In the genomic region with DNA sequence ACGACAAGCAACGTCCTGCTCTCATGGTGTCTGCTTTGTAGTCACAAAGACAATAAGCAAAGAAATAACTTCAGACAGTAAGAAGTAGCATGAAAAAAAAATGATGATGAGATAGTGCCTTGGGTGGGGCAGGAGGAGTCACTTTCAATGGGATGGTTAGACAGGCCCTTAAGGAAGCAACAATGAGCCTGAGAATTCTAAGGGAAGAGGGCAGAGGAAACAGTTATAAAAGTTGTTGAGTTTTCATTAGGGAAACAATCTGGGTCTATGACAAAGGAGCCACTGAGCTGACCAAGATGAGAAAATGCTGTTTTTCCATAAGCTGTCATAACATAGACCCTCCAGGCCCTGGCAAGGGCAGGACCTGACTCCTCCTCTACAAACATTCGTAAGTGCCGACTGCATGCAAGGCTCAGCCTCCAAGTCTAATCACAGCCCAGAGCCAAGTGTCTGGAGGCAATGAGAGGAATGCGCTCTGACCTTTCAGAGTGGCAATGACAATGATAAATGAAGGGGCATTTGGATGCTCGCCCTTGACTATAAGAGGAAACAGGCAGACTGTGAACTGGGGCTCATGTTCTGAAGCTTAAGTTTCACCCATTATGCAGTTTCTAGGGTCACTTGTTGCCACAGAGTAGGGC, we compare ENCODE assay signal across 10 cellular contexts. TPM values are rescaled to one million over a fixed set of nuclear protein-coding genes. Genes with fewer than 3 reads are reported as not detected.
DNase-seq lines count a peak whose midpoint lies in the region; ATAC-seq and TF ChIP-seq lines count a peak whose summit lies in the region.
"Had no signal": no experiment of that assay in that cellular context is flagged by ENCODE, and none has a peak within 500 bp of the region (broad histone marks: within the 10 kb centered on the region; RNA-seq: fewer than 3 reads in every experiment).

No MANE protein-coding gene starts in this region.

- peaks cover 46% of the 10 kb centered on the region for H3K4me1 ChIP-seq in PC-3 (ENCODE audit: insufficient read depth, low read length)

- H3K79me2 ChIP-seq in PC-3 (ENCODE audit: low read length): no peaks in the 10 kb centered on the region

- H3K4me3 Mint-ChIP-seq in nephron progenitor cell: no peak overlapping the region
- H3K4me3 Mint-ChIP-seq: activated T-helper 17 cell treated with anti-CD3 and anti-CD28 coated beads, Interleukin-2, amount 50 U/mL, for 72 hours had no signal

- peaks cover 65% of the 10 kb centered on the region for H3K4me1 Mint-ChIP-seq in nephron progenitor cell
- H3K4me1 Mint-ChIP-seq: activated T-helper 17 cell treated with anti-CD3 and anti-CD28 coated beads, Interleukin-2, amount 50 U/mL, for 72 hours had no signal

- peak overlapping the region; percentile 64; the same call in 1 of the 2 replicates for H3K4me2 ChIP-seq in PC-3 (ENCODE audit: low read length)

- CTCF ChIA-PET in PC-3 (lab: Charles Lee): no interaction called here

- H4K20me1 ChIP-seq in PC-3 (ENCODE audit: low read length): no peaks in the 10 kb centered on the region

- ATAC-seq in PC-3 (no peak), GM21528 (IDR thresholded peaks at IDR 0.05; ENCODE audit: low FRiP score, unreplicated experiment) (no peak), HG03095 (IDR thresholded peaks at IDR 0.05; ENCODE audit: unreplicated experiment) (no peak)
- ATAC-seq: activated T-helper 17 cell treated with anti-CD3 and anti-CD28 coated beads, Interleukin-2, amount 50 U/mL, for 72 hours had no signal

- no peaks in the 10 kb centered on the region for H3K36me3 ChIP-seq in PC-3 (ENCODE audit: low read depth, low read length)
- H3K36me3 ChIP-seq: thyroid gland had no signal

- H3K27ac ChIP-seq in PC-3 (ENCODE audit: low read length): peak overlapping the region; percentile 98

- H3K9me3 Mint-ChIP-seq in nephron progenitor cell: no peaks in the 10 kb centered on the region
- H3K9me3 Mint-ChIP-seq: activated T-helper 17 cell treated with anti-CD3 and anti-CD28 coated beads, Interleukin-2, amount 50 U/mL, for 72 hours had no signal

- H3K27me3 Mint-ChIP-seq in nephron progenitor cell (ENCODE audit: low read depth, poor library complexity): no peaks in the 10 kb centered on the region

- H3F3A ChIP-seq in PC-3 (ENCODE audit: low read length, unreplicated experiment): peaks cover 3% of the 10 kb centered on the region

- no peaks in the 10 kb centered on the region for H3K27me3 ChIP-seq in PC-3 (ENCODE audit: low read length)
- H3K27me3 ChIP-seq: thyroid gland had no signal

- H3K9me3 ChIP-seq in PC-3 (ENCODE audit: low read length): no peaks in the 10 kb centered on the region
- H3K9me3 ChIP-seq: thyroid gland had no signal

- H2AFZ ChIP-seq in PC-3 (ENCODE audit: low read length): no peak overlapping the region

- no peaks in the 10 kb centered on the region for H3K9me2 ChIP-seq in PC-3 (replicated peaks; ENCODE audit: low read length)

- TF ChIP-seq CTCF in PC-3 (conservative IDR thresholded peaks at IDR 0.05; ENCODE audit: low read depth, low read length) (no peak), nephron progenitor cell (IDR thresholded peaks at IDR 0.05) (no peak)

- no peak overlapping the region; the same call in 1 of the 2 replicates for H3K9ac ChIP-seq in PC-3 (ENCODE audit: low read length)

- H3K4me3 ChIP-seq in PC-3 (ENCODE audit: low read length): no peak overlapping the region
- H3K4me3 ChIP-seq: thyroid gland had no signal

- intact Hi-C loops in PC-3 (cut with micrococcal nuclease): no loop called here

- BruUV-seq in PC-3 (replicated peaks; lab: Mats Ljungman, UMichigan): no TSS peak

- peak; percentile 85 for DNase-seq in A172 (ENCODE audit: low spot score)
- DNase-seq in PC-3: peak; percentile 23
- DNase-seq in fibroblast of gingiva (ENCODE audit: low read depth): peak; percentile 89
- DNase-seq in nephron progenitor cell: peak; percentile 24
- DNase-seq in putamen (ENCODE audit: low spot score): no peak
- no peak for DNase-seq in SKM-1 (lab: John Stamatoyannopoulos, UW; ENCODE audit: unreplicated experiment)
- DNase-seq: thyroid gland had no signal

- POLR2A ChIA-PET in PC-3 (lab: Charles Lee; ENCODE audit: unreplicated experiment): no interaction called here

- peak overlapping the region; percentile 36 for H3K27ac Mint-ChIP-seq in nephron progenitor cell
- H3K27ac Mint-ChIP-seq: activated T-helper 17 cell treated with anti-CD3 and anti-CD28 coated beads, Interleukin-2, amount 50 U/mL, for 72 hours had no signal

- no peaks in the 10 kb centered on the region for H3K36me3 Mint-ChIP-seq in nephron progenitor cell (ENCODE audit: low read depth)

RNA-seq across cellular contexts. Expression of gene PPP1R3C, which starts 43.7 kb away (rescaled TPM):
- 11.8 and 18.0 TPM in 2 replicates for total RNA-seq in A172 (2014; rRNA removed; shearing (Covaris generic))
- 0.17 TPM in 1 of 2 replicates, not detected in the other for total RNA-seq in PC-3 (2014; rRNA removed)

Comparison
In these comparisons a context has a peak if more than half of its experiments do, and no peak if none do; other contexts are left out.
1. DNase-seq: peak in A172 (single experiment), PC-3 (single experiment), fibroblast of gingiva (single experiment) and nephron progenitor cell (single experiment); none in putamen (single experiment) and SKM-1 (single experiment).
2. RNA of gene PPP1R3C, which starts 43.7 kb away (total RNA-seq): 11.8 to 18.0 TPM in A172; 0.17 TPM in PC-3; every median in the first group is over 10 times any median in the second.